Comparison of ENCODE assay signal across 22 cellular contexts in genomic region chr13:70889163-70889562, GRCh38.
DNase-seq lines count a peak whose midpoint lies in the region; ATAC-seq, FAIRE-seq and TF ChIP-seq lines count a peak whose summit lies in the region.
"Had no signal": no experiment of that assay in that cellular context is flagged by ENCODE, and none has a peak within 500 bp of the region (broad histone marks: within the 10 kb centered on the region; RNA-seq: fewer than 3 reads in every experiment).

No MANE protein-coding gene starts in this region.

- no peak overlapping the region for H3K27ac ChIP-seq in right lobe of liver
- H3K27ac ChIP-seq in A673 (ENCODE audit: low read depth, low read length, poor library complexity, severe bottlenecking): no peak overlapping the region
- H3K27ac ChIP-seq: 22Rv1, A549, C4-2B, GM23248 had no signal

- no peak for TF ChIP-seq CTCF in right lobe of liver (IDR thresholded peaks at IDR 0.05)
- TF ChIP-seq CTCF in A673 (conservative IDR thresholded peaks at IDR 0.05; ENCODE audit: low read depth, low read length): no peak

- no TSS peak for BruUV-seq in A673 (replicated peaks; lab: Mats Ljungman, UMichigan)

- H3K27me3 ChIP-seq in right lobe of liver (no peaks in the 10 kb centered on the region), A673 (replicated peaks; ENCODE audit: insufficient read depth, low read depth, low read length, poor library complexity) (no peaks in the 10 kb centered on the region)

- H3K4me1 ChIP-seq in right lobe of liver (no peaks in the 10 kb centered on the region), A673 (ENCODE audit: insufficient read depth, low read length, poor library complexity, severe bottlenecking) (no peaks in the 10 kb centered on the region)
- H3K4me1 ChIP-seq: A549 had no signal

- CTCF ChIA-PET in A673 (lab: Charles Lee): no interaction called here

- WGBS in right lobe of liver (ENCODE audit: insufficient coverage, low coverage, low lambda C conversion rate, missing lambda C conversion rate): 27% methylated on average over 5 of the region's 5 CpGs

- H3K9me3 ChIP-seq in right lobe of liver: no peaks in the 10 kb centered on the region
- peaks cover 3% of the 10 kb centered on the region for H3K9me3 ChIP-seq in A673 (ENCODE audit: low read depth, low read length, poor library complexity, severe bottlenecking)
- H3K9me3 ChIP-seq: A549 had no signal

- no peaks in the 10 kb centered on the region for H3K36me3 ChIP-seq in right lobe of liver
- H3K36me3 ChIP-seq in A673 (ENCODE audit: insufficient read depth, low read length, poor library complexity, severe bottlenecking): no peaks in the 10 kb centered on the region

- peak; percentile 87 for ATAC-seq in left lobe of liver
- ATAC-seq in right lobe of liver: peak; percentile 80 to 96 (median 90)
- no peak for ATAC-seq in left colon
- ATAC-seq: A549; CD8-positive, alpha-beta T cell had no signal

- DNase-seq in HuH-7 (ENCODE audit: low spot score) (peak; percentile 6), NCI-H526 treated with DMSO at 0.1 percent for 48 hours (lab: John Stamatoyannopoulos, UW) (peak; percentile 45), left lobe of liver (ENCODE audit: low spot score) (no peak), right lobe of liver (no peak), A172 (ENCODE audit: low spot score) (no peak), GM12891 (ENCODE audit: insufficient read length, low spot score) (no peak), left colon (no peak), A673 (ENCODE audit: low spot score) (no peak)
- DNase-seq: Caco-2; CD4-positive, CD25-positive, alpha-beta regulatory T cell; CD8-positive, alpha-beta T cell; DMS153; DND-41; GM23248; H7; HCEC 1CT had no signal

- intact Hi-C loops in right lobe of liver (cut with DNase I): no loop called here
- intact Hi-C loops in left colon (cut with DNase I, micrococcal nuclease): no loop called here
- intact Hi-C loops in A673 (cut with micrococcal nuclease; ENCODE audit: unreplicated experiment): no loop called here

- POLR2A ChIA-PET in A673 (lab: Charles Lee; ENCODE audit: low non-redundant PET): no interaction called here

- H3K4me3 ChIP-seq in right lobe of liver (no peak overlapping the region), A673 (ENCODE audit: low read depth, low read length, poor library complexity, severe bottlenecking) (no peak overlapping the region)
- H3K4me3 ChIP-seq: A549, GM23248 had no signal

- TF ChIP-seq POLR2A in right lobe of liver (IDR thresholded peaks at IDR 0.05) (no peak), GM12891 (IDR thresholded peaks at IDR 0.05; ENCODE audit: low read depth, low read length) (no peak)

- no peak for FAIRE-seq in GM12891 (lab: Jason Lieb, UNC)
- FAIRE-seq: A549, G401.6, GM19239, H1 had no signal

TF ChIP-seq in GM12891, 5 proteins besides CTCF, POLR2A, EP300 and RAD21:
- TF ChIP-seq TAF1 (IDR thresholded peaks at IDR 0.05; ENCODE audit: low read depth, low read length) (no peak), POU2F2 (IDR thresholded peaks at IDR 0.05; ENCODE audit: low read depth, low read length) (no peak), POLR2AphosphoS5 (IDR thresholded peaks at IDR 0.05; ENCODE audit: low read depth, low read length) (no peak), SPI1 (IDR thresholded peaks at IDR 0.05; ENCODE audit: low read depth, low read length) (no peak), PAX5 (IDR thresholded peaks at IDR 0.05; ENCODE audit: insufficient read depth, low read length, severe bottlenecking) (no peak)

Comparison
In these comparisons a context has a peak if more than half of its experiments do, and no peak if none do; other contexts are left out.
1. DNase-seq: peak in HuH-7 (single experiment) and NCI-H526 treated with DMSO at 0.1 percent for 48 hours (single experiment); none in left lobe of liver (single experiment), right lobe of liver (0 of 3), A172 (single experiment), GM12891 (single experiment), left colon (0 of 2) and A673 (single experiment).